ENCODE assay signal across 9 cellular contexts in genomic region chrX:68183612-68184214, GRCh38.
DNase-seq lines count a peak whose midpoint lies in the region; ATAC-seq, FAIRE-seq and TF ChIP-seq lines count a peak whose summit lies in the region.
"Had no signal": no experiment of that assay in that cellular context is flagged by ENCODE, and none has a peak within 500 bp of the region (broad histone marks: within the 10 kb centered on the region; RNA-seq: fewer than 3 reads in every experiment).

No MANE protein-coding gene starts in this region.

- H3K27me3 Mint-ChIP-seq in Caco-2 (ENCODE audit: insufficient read depth, unreplicated experiment) (no peaks in the 10 kb centered on the region), HFFc6 (ENCODE audit: insufficient read depth) (no peaks in the 10 kb centered on the region)
- peaks cover 13% of the 10 kb centered on the region for H3K27me3 Mint-ChIP-seq in CD8-positive, alpha-beta T cell (ENCODE audit: low read depth)

- no peak overlapping the region for H3K27ac Mint-ChIP-seq in Caco-2 (ENCODE audit: unreplicated experiment)
- H3K27ac Mint-ChIP-seq in HFFc6: no peak overlapping the region
- no peak overlapping the region for H3K27ac Mint-ChIP-seq in CD8-positive, alpha-beta T cell

- H3K4me3 Mint-ChIP-seq in Caco-2 (ENCODE audit: unreplicated experiment): no peak overlapping the region
- no peak overlapping the region for H3K4me3 Mint-ChIP-seq in HFFc6
- no peak overlapping the region for H3K4me3 Mint-ChIP-seq in CD8-positive, alpha-beta T cell

- TF ChIP-seq CTCF in Caco-2 (IDR thresholded peaks at IDR 0.05; ENCODE audit: insufficient read depth in 1 of 2, low read depth in 1 of 2, low read length in 1 of 2, severe bottlenecking in 1 of 2, unreplicated experiment in 1 of 2) (peak; percentile 36 to 49), HFFc6 (IDR thresholded peaks at IDR 0.05) (peak; percentile 75), kidney epithelial cell (IDR thresholded peaks at IDR 0.05; ENCODE audit: insufficient read depth, low read length, poor library complexity, severe bottlenecking) (peak; percentile 48)
- TF ChIP-seq CTCF in CD8-positive, alpha-beta T cell (IDR thresholded peaks at IDR 0.05): no peak

- CTCF ChIA-PET in Caco-2 (lab: Charles Lee): interaction anchor here (0.6 kb wide), 1 partner anchor 527 kb away, joined by 4 read pairs; no protein-coding TSS in a partner anchor
- CTCF ChIA-PET in CD8-positive, alpha-beta T cell (lab: Charles Lee): no interaction called here

- H3K4me1 ChIP-seq in Caco-2: no peaks in the 10 kb centered on the region; the same call in 1 of the 2 replicates
- no peaks in the 10 kb centered on the region for H3K4me1 ChIP-seq in CD8-positive, alpha-beta T cell (ENCODE audit: insufficient read depth, low read length)

- POLR2A ChIA-PET in Caco-2 (lab: Charles Lee): no interaction called here
- POLR2A ChIA-PET in CD8-positive, alpha-beta T cell (lab: Charles Lee): no interaction called here

- no peak for ATAC-seq in GM21367 (IDR thresholded peaks at IDR 0.05; ENCODE audit: unreplicated experiment)
- ATAC-seq in CD8-positive, alpha-beta T cell: no peak

- no peak overlapping the region for H3K27ac ChIP-seq in CD8-positive, alpha-beta T cell (ENCODE audit: low read depth, low read length)

- peaks cover 7% of the 10 kb centered on the region for H3K4me1 Mint-ChIP-seq in Caco-2 (ENCODE audit: low read depth, unreplicated experiment)
- peaks cover 29% of the 10 kb centered on the region for H3K4me1 Mint-ChIP-seq in HFFc6 (ENCODE audit: low read depth)
- no peaks in the 10 kb centered on the region for H3K4me1 Mint-ChIP-seq in CD8-positive, alpha-beta T cell (ENCODE audit: low read depth)

- no peak for TF ChIP-seq POLR2A in H54 (IDR thresholded peaks at IDR 0.05; ENCODE audit: low read depth, low read length)

- H3K4me3 ChIP-seq in Caco-2 (ENCODE audit: low read depth, low read length): no peak overlapping the region
- H3K4me3 ChIP-seq in kidney epithelial cell (ENCODE audit: low read depth, low read length): no peak overlapping the region
- no peak overlapping the region for H3K4me3 ChIP-seq in CD8-positive, alpha-beta T cell (ENCODE audit: low read depth, low read length)

- no TSS peak for BruUV-seq in Caco-2 (replicated peaks; lab: Mats Ljungman, UMichigan)

- H3K9me3 Mint-ChIP-seq in Caco-2 (ENCODE audit: unreplicated experiment) (no peaks in the 10 kb centered on the region), HFFc6 (no peaks in the 10 kb centered on the region)
- no peaks in the 10 kb centered on the region for H3K9me3 Mint-ChIP-seq in CD8-positive, alpha-beta T cell

- no peak for FAIRE-seq in H54 (lab: Jason Lieb, UNC)
- FAIRE-seq: endometrium had no signal

- H3K9me3 ChIP-seq in Caco-2: no peaks in the 10 kb centered on the region
- H3K9me3 ChIP-seq in CD8-positive, alpha-beta T cell (ENCODE audit: low read length): no peaks in the 10 kb centered on the region

- DNase-seq in Caco-2 (peak in 1 of 2 experiments; percentile 30), HFFc6 (no peak), SW480 (ENCODE audit: low spot score) (peak; percentile 33), kidney epithelial cell (ENCODE audit: low read depth) (no peak), H54 (ENCODE audit: insufficient read length, low spot score) (no peak), NCI-H187 treated with DMSO at 0.1 percent for 48 hours (lab: John Stamatoyannopoulos, UW) (no peak)
- DNase-seq in CD8-positive, alpha-beta T cell: no peak

- H3K36me3 ChIP-seq in Caco-2 (ENCODE audit: control insufficient read depth, insufficient read depth, low read length): no peaks in the 10 kb centered on the region
- no peaks in the 10 kb centered on the region for H3K36me3 ChIP-seq in kidney epithelial cell (ENCODE audit: control insufficient read depth, insufficient read depth, low read length)
- no peaks in the 10 kb centered on the region for H3K36me3 ChIP-seq in CD8-positive, alpha-beta T cell (ENCODE audit: insufficient read depth, low read length)

- no peaks in the 10 kb centered on the region for H3K36me3 Mint-ChIP-seq in Caco-2 (ENCODE audit: insufficient read depth, unreplicated experiment)
- peaks cover 5% of the 10 kb centered on the region for H3K36me3 Mint-ChIP-seq in HFFc6 (ENCODE audit: low read depth)
- no peaks in the 10 kb centered on the region for H3K36me3 Mint-ChIP-seq in CD8-positive, alpha-beta T cell

- intact Hi-C loops in Caco-2 (cut with micrococcal nuclease; ENCODE audit: unreplicated experiment): loop anchor here (2.0 kb wide), 1 partner anchor 527 kb away; no protein-coding TSS in a partner anchor
- intact Hi-C loops in CD8-positive, alpha-beta T cell (cut with DNase I, micrococcal nuclease): no loop called here

- H3K27me3 ChIP-seq in Caco-2 (replicated peaks; ENCODE audit: control insufficient read depth, insufficient read depth, low read length): no peaks in the 10 kb centered on the region
- no peaks in the 10 kb centered on the region for H3K27me3 ChIP-seq in kidney epithelial cell (ENCODE audit: control insufficient read depth, insufficient read depth, low read length)
- no peaks in the 10 kb centered on the region for H3K27me3 ChIP-seq in CD8-positive, alpha-beta T cell (ENCODE audit: insufficient read depth, low read length)
